In the genomic region with DNA sequence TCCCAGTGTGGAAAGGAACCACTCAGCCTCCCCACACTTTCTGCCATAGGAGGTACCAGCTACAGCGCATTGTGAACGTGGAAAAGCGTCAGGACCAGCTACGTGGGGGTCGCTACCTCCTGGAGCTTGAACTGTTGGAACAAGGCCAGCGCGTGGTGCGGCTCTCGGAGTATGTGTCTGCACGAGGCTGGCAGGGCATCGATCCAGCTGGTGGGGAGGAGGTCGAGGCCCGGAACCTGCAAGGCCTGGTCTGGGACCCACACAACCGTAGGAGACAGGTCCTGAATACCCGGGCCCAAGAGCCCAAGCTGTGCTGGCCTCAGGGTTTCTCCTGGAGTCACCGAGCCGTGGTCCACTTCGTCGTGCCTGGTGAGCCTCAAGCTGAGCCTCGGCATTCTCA, we compare ENCODE assay signal across 17 cellular contexts.
DNase-seq lines count a peak whose midpoint lies in the region; ATAC-seq, FAIRE-seq and TF ChIP-seq lines count a peak whose summit lies in the region.
"Had no signal": no experiment of that assay in that cellular context is flagged by ENCODE, and none has a peak within 500 bp of the region (broad histone marks: within the 10 kb centered on the region; RNA-seq: fewer than 3 reads in every experiment).

No MANE protein-coding gene starts in this region.

- no peaks in the 10 kb centered on the region for H3K79me2 ChIP-seq in H1 (ENCODE audit: control insufficient read depth in 1 of 2, insufficient read depth in 2 of 2, low read length in 2 of 2)

- peak; percentile 49 for DNase-seq in RWPE2 (ENCODE audit: low spot score)
- DNase-seq in H1 (ENCODE audit: low read depth in 1 of 2, low spot score in 2 of 2) = no peak
- DNase-seq in thyroid gland = peak; percentile 33
- DNase-seq in NCI-H446 (lab: John Stamatoyannopoulos, UW) = no peak
- DNase-seq in H7 = no peak
- DNase-seq: C1 segment of cervical spinal cord, DMS 273 treated with DMSO at 0.1 percent for 48 hours, DMS79, EL, GDM1, GM23248 had no signal

- H3K36me3 ChIP-seq in RWPE2 (ENCODE audit: low read depth) = no peaks in the 10 kb centered on the region
- peaks cover 0 to 2% (median 0%) of the 10 kb centered on the region in 4 experiments; a peak in 1 of 8 replicates for H3K36me3 ChIP-seq in H1 (ENCODE audit: control insufficient read depth in 2 of 4, insufficient read depth in 4 of 4, low read length in 3 of 4)
- no peaks in the 10 kb centered on the region for H3K36me3 ChIP-seq in thyroid gland
- no peaks in the 10 kb centered on the region; the same call in 1 of the 2 replicates for H3K36me3 ChIP-seq in H7 (replicated peaks; ENCODE audit: control insufficient read depth, insufficient read depth, low read length)
- H3K36me3 ChIP-seq: HAP-1 had no signal

- H2BK12ac ChIP-seq in H1 (ENCODE audit: low read depth, low read length) = no peak overlapping the region

- POLR2A ChIA-PET in H1 (lab: Charles Lee; ENCODE audit: partially characterized antibody) = interaction anchor here (1.1 kb wide), 1 partner anchor 8 kb away, joined by 6 read pairs; no protein-coding TSS in a partner anchor

- no peak for FAIRE-seq in H1 (lab: Jason Lieb, UNC)
- FAIRE-seq: D721Med, GM12878, GM19239 had no signal

- WGBS in H1 (ENCODE audit: extremely low coverage in 1 of 2, insufficient coverage in 1 of 2, insufficient read length in 1 of 2, insufficient replicate concordance in 2 of 2, low coverage in 1 of 2, low lambda C conversion rate in 2 of 2, missing lambda C conversion rate in 1 of 2), 2 experiments = 96% methylated on average over 20 of the region's 20 CpGs; no CpG with 5 or more reads in 1 of the 2 experiments
- WGBS in thyroid gland, 2 donors = 46 to 55% methylated on average over 5 to 17 of the region's 20 CpGs

- H3K4me3 ChIP-seq in RWPE2 (ENCODE audit: severe bottlenecking) = no peak overlapping the region
- no peak overlapping the region for H3K4me3 ChIP-seq in H1 (ENCODE audit: extremely low read depth in 1 of 4, insufficient read depth in 2 of 4, low read depth in 3 of 4, low read length in 4 of 4)
- H3K4me3 ChIP-seq in thyroid gland (replicated peaks in 1 of 3) = no peak overlapping the region
- H3K4me3 ChIP-seq in H7 (ENCODE audit: insufficient read depth, low read depth, low read length) = no peak overlapping the region
- H3K4me3 ChIP-seq: GM12878, GM23248, HAP-1 had no signal

- no peaks in the 10 kb centered on the region for H3K79me1 ChIP-seq in H1 (ENCODE audit: low read depth, low read length)

- no peak overlapping the region for H4K91ac ChIP-seq in H1 (replicated peaks; ENCODE audit: insufficient read length, low read length)

- no peaks in the 10 kb centered on the region for H4K20me1 ChIP-seq in H1 (replicated peaks in 1 of 2; ENCODE audit: control insufficient read depth in 1 of 2, insufficient read depth in 2 of 2, low read length in 2 of 2)

- H3K18ac ChIP-seq in H1 (ENCODE audit: extremely low read depth, low read length) = no peak overlapping the region

- H3K4me2 ChIP-seq in H1 (ENCODE audit: insufficient read depth in 1 of 2, low read depth in 2 of 2, low read length in 2 of 2) = no peak overlapping the region

- H3K9me3 ChIP-seq in RWPE2 (ENCODE audit: severe bottlenecking) (no peaks in the 10 kb centered on the region), H1 (ENCODE audit: insufficient read depth in 2 of 2, low read depth in 1 of 2, low read length in 1 of 2) (0 out of 4 replicates have a peak, but pooled peaks cover 0 to 2% of the 10 kb centered on the region in 2 experiments), thyroid gland (no peaks in the 10 kb centered on the region)
- H3K9me3 ChIP-seq: HAP-1 had no signal

- no peak overlapping the region for H3K14ac ChIP-seq in H1 (ENCODE audit: insufficient read length)

- H2BK15ac ChIP-seq in H1 (ENCODE audit: low read length) = no peak overlapping the region

- H3K23ac ChIP-seq in H1 (ENCODE audit: insufficient read length) = no peak overlapping the region

- H3K4me1 ChIP-seq in RWPE2 (ENCODE audit: insufficient read depth, poor library complexity, severe bottlenecking) = no peaks in the 10 kb centered on the region
- no peaks in the 10 kb centered on the region for H3K4me1 ChIP-seq in H1 (replicated peaks in 1 of 4; ENCODE audit: control insufficient read depth in 3 of 4, insufficient read depth in 4 of 4, low read length in 3 of 4)
- H3K4me1 ChIP-seq in thyroid gland = no peaks in the 10 kb centered on the region
- H3K4me1 ChIP-seq: HAP-1 had no signal

- H2BK120ac ChIP-seq in H1 (replicated peaks; ENCODE audit: low read depth, low read length) = no peak overlapping the region

- no peaks in the 10 kb centered on the region for H3K9me3 Mint-ChIP-seq in stimulated activated memory B cell treated with anti-CD40 and anti-IgM and Interleukin-4, amounts not matched to agents 10 μg/mL and 1 μg/mL and 100 μg/mL, for 72 hours
- H3K9me3 Mint-ChIP-seq: CD8-positive, alpha-beta memory T cell had no signal

- no peak overlapping the region for H3K27ac ChIP-seq in RWPE2 (ENCODE audit: poor library complexity, severe bottlenecking)
- H3K27ac ChIP-seq in H1 (ENCODE audit: low read depth, low read length) = no peak overlapping the region
- no peak overlapping the region for H3K27ac ChIP-seq in thyroid gland
- H3K27ac ChIP-seq: GM23248 had no signal

- H3K27ac Mint-ChIP-seq in stimulated activated memory B cell treated with anti-CD40 and anti-IgM and Interleukin-4, amounts not matched to agents 10 μg/mL and 1 μg/mL and 100 μg/mL, for 72 hours = no peak overlapping the region

- no peak overlapping the region for H2BK20ac ChIP-seq in H1 (ENCODE audit: low read length)

- TF ChIP-seq EP300 in H1 (IDR thresholded peaks at IDR 0.05; ENCODE audit: borderline replicate concordance in 1 of 2, low read depth in 2 of 2, low read length in 2 of 2) = no peak

- H3K27me3 ChIP-seq in RWPE2 (ENCODE audit: insufficient read depth, poor library complexity, severe bottlenecking) (no peaks in the 10 kb centered on the region), H1 (replicated peaks in 1 of 4; ENCODE audit: control insufficient read depth in 3 of 4, extremely low read depth in 1 of 4, insufficient read depth in 3 of 4, low read length in 3 of 4) (no peaks in the 10 kb centered on the region), thyroid gland (no peaks in the 10 kb centered on the region), H7 (ENCODE audit: control insufficient read depth, insufficient read depth, low read length) (no peaks in the 10 kb centered on the region; the same call in 1 of the 2 replicates)

- no peak overlapping the region for H3K56ac ChIP-seq in H1 (replicated peaks; ENCODE audit: insufficient read length, low read depth, low read length)

- TF ChIP-seq POLR2A in H1 (IDR thresholded peaks at IDR 0.05; ENCODE audit: control extremely low read depth in 1 of 2, low read depth in 2 of 2, low read length in 2 of 2) (no peak), thyroid gland (IDR thresholded peaks at IDR 0.05) (no peak)

- peaks cover 16% of the 10 kb centered on the region for H3K4me1 Mint-ChIP-seq in stimulated activated memory B cell treated with anti-CD40 and anti-IgM and Interleukin-4, amounts not matched to agents 10 μg/mL and 1 μg/mL and 100 μg/mL, for 72 hours

- no peak for TF ChIP-seq RAD21 in H1 (IDR thresholded peaks at IDR 0.05 in 1 of 2, conservative IDR thresholded peaks at IDR 0.05 in 1 of 2; ENCODE audit: low read depth in 2 of 2, low read length in 2 of 2)

- H3K27me3 Mint-ChIP-seq in stimulated activated memory B cell treated with anti-CD40 and anti-IgM and Interleukin-4, amounts not matched to agents 10 μg/mL and 1 μg/mL and 100 μg/mL, for 72 hours = peaks cover 35% of the 10 kb centered on the region

- intact Hi-C loops in thyroid gland (cut with DNase I) = no loop called here

- no peaks in the 10 kb centered on the region for H3K23me2 ChIP-seq in H1 (ENCODE audit: low read depth, low read length)

- no peak overlapping the region for H3K4me3 Mint-ChIP-seq in stimulated activated memory B cell treated with anti-CD40 and anti-IgM and Interleukin-4, amounts not matched to agents 10 μg/mL and 1 μg/mL and 100 μg/mL, for 72 hours

- CTCF ChIA-PET in H1 (lab: Charles Lee; ENCODE audit: partially characterized antibody) = interaction anchor here (0.9 to 2.0 kb wide), 5 partner anchors 9 to 15 kb away, joined by 3 to 12 read pairs (median 4); no protein-coding TSS in a partner anchor

- no peak overlapping the region for H4K5ac ChIP-seq in H1 (ENCODE audit: insufficient read length, low read depth, low read length)

- peaks cover 4% of the 10 kb centered on the region for H3K36me3 Mint-ChIP-seq in stimulated activated memory B cell treated with anti-CD40 and anti-IgM and Interleukin-4, amounts not matched to agents 10 μg/mL and 1 μg/mL and 100 μg/mL, for 72 hours

- H3K4ac ChIP-seq in H1 (replicated peaks; ENCODE audit: insufficient read length, low read depth, low read length) = no peak overlapping the region

- ATAC-seq in RWPE2 (ENCODE audit: low read depth) = no peak
- no peak for ATAC-seq in stimulated activated memory B cell treated with anti-CD40 and anti-IgM and Interleukin-4, amounts not matched to agents 10 μg/mL and 1 μg/mL and 100 μg/mL, for 72 hours
- ATAC-seq: GM12878 had no signal

- TF ChIP-seq CTCF in RWPE2 (IDR thresholded peaks at IDR 0.05; ENCODE audit: poor library complexity, severe bottlenecking) (no peak), H1 (IDR thresholded peaks at IDR 0.05; ENCODE audit: control extremely low read depth in 1 of 3, insufficient read depth in 1 of 3, low read depth in 1 of 3, low read length in 3 of 3) (no peak), thyroid gland (IDR thresholded peaks at IDR 0.05) (no peak)

- H2AK5ac ChIP-seq in H1 (ENCODE audit: low read depth, low read length) = no peak overlapping the region

- no peak overlapping the region for H2AFZ ChIP-seq in H1 (ENCODE audit: low read length)
- H2AFZ ChIP-seq: GM23248 had no signal

- H3K9ac ChIP-seq in H1 (replicated peaks in 1 of 4; ENCODE audit: extremely low read depth in 1 of 4, low read depth in 3 of 4, low read length in 3 of 4) = no peak overlapping the region
- H3K9ac ChIP-seq: GM23248 had no signal

- no peak overlapping the region for H2BK5ac ChIP-seq in H1 (ENCODE audit: low read depth, low read length)

- 0 out of 2 replicates have a peak overlapping the region, but pooled peaks have one; percentile 53 for H4K8ac ChIP-seq in H1 (ENCODE audit: extremely low read depth, insufficient read depth, low read length)

TF ChIP-seq in H1, 55 proteins besides CTCF, POLR2A, EP300 and RAD21:
- TF ChIP-seq SP2 (IDR thresholded peaks at IDR 0.05; ENCODE audit: low read length) = no peak
- TF ChIP-seq MAFK (IDR thresholded peaks at IDR 0.05; ENCODE audit: low read depth, low read length) = no peak
- TF ChIP-seq CBX5 (IDR thresholded peaks at IDR 0.05; ENCODE audit: low read depth, low read length) = no peak
- no peak for TF ChIP-seq FOSL1 (IDR thresholded peaks at IDR 0.05; ENCODE audit: insufficient read depth, low read depth, low read length)
- TF ChIP-seq ZNF274 (IDR thresholded peaks at IDR 0.05; ENCODE audit: borderline replicate concordance, extremely low read depth, low read length) = no peak
- no peak for TF ChIP-seq BACH1 (IDR thresholded peaks at IDR 0.05; ENCODE audit: low read length)
- TF ChIP-seq GABPA (IDR thresholded peaks at IDR 0.05; ENCODE audit: borderline replicate concordance, insufficient read depth, low read length) = no peak
- no peak for TF ChIP-seq SIX5 (IDR thresholded peaks at IDR 0.05; ENCODE audit: low read depth, low read length)
- TF ChIP-seq POLR2AphosphoS5 (IDR thresholded peaks at IDR 0.05; ENCODE audit: low read depth, low read length) = no peak

Comparison
In these comparisons a context has a peak if more than half of its experiments do, and no peak if none do; other contexts are left out.
1. DNase-seq: peak in RWPE2 (single experiment) and thyroid gland (2 of 2); none in H1 (0 of 2), NCI-H446 (0 of 2) and H7 (single experiment).